Comparison of ENCODE assay signal across 1 cellular context in the genomic region with DNA sequence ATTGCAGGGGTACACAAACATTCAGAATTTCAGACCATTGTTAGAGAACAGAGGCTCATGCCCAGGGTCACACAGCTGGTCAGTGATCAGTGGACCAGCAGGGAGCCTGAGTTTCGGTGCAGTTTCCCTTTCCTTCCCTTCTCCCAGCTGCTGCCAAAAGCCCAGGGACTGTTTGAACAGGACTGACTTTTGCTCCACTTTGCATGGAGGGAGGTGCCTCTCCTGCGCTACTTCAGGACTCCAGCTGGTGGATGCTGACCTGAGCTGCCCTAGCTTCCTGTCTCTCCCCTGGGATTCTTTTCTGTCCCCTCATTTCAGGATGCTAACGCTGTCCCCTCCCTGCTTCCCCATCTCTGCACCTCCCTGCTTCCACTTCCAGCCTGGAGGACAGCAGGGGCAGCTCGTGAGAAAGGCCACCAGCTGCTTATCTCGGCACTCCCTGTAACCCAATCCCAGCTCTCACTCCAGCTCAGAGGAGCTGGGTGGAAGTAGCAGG.
TF ChIP-seq lines count a peak whose summit lies in the region.

No MANE protein-coding gene starts in this region.

TF ChIP-seq in GM23338, 12 proteins besides CTCF, POLR2A, EP300 and RAD21 (continued from another document):
- TF ChIP-seq, protein P1, sequence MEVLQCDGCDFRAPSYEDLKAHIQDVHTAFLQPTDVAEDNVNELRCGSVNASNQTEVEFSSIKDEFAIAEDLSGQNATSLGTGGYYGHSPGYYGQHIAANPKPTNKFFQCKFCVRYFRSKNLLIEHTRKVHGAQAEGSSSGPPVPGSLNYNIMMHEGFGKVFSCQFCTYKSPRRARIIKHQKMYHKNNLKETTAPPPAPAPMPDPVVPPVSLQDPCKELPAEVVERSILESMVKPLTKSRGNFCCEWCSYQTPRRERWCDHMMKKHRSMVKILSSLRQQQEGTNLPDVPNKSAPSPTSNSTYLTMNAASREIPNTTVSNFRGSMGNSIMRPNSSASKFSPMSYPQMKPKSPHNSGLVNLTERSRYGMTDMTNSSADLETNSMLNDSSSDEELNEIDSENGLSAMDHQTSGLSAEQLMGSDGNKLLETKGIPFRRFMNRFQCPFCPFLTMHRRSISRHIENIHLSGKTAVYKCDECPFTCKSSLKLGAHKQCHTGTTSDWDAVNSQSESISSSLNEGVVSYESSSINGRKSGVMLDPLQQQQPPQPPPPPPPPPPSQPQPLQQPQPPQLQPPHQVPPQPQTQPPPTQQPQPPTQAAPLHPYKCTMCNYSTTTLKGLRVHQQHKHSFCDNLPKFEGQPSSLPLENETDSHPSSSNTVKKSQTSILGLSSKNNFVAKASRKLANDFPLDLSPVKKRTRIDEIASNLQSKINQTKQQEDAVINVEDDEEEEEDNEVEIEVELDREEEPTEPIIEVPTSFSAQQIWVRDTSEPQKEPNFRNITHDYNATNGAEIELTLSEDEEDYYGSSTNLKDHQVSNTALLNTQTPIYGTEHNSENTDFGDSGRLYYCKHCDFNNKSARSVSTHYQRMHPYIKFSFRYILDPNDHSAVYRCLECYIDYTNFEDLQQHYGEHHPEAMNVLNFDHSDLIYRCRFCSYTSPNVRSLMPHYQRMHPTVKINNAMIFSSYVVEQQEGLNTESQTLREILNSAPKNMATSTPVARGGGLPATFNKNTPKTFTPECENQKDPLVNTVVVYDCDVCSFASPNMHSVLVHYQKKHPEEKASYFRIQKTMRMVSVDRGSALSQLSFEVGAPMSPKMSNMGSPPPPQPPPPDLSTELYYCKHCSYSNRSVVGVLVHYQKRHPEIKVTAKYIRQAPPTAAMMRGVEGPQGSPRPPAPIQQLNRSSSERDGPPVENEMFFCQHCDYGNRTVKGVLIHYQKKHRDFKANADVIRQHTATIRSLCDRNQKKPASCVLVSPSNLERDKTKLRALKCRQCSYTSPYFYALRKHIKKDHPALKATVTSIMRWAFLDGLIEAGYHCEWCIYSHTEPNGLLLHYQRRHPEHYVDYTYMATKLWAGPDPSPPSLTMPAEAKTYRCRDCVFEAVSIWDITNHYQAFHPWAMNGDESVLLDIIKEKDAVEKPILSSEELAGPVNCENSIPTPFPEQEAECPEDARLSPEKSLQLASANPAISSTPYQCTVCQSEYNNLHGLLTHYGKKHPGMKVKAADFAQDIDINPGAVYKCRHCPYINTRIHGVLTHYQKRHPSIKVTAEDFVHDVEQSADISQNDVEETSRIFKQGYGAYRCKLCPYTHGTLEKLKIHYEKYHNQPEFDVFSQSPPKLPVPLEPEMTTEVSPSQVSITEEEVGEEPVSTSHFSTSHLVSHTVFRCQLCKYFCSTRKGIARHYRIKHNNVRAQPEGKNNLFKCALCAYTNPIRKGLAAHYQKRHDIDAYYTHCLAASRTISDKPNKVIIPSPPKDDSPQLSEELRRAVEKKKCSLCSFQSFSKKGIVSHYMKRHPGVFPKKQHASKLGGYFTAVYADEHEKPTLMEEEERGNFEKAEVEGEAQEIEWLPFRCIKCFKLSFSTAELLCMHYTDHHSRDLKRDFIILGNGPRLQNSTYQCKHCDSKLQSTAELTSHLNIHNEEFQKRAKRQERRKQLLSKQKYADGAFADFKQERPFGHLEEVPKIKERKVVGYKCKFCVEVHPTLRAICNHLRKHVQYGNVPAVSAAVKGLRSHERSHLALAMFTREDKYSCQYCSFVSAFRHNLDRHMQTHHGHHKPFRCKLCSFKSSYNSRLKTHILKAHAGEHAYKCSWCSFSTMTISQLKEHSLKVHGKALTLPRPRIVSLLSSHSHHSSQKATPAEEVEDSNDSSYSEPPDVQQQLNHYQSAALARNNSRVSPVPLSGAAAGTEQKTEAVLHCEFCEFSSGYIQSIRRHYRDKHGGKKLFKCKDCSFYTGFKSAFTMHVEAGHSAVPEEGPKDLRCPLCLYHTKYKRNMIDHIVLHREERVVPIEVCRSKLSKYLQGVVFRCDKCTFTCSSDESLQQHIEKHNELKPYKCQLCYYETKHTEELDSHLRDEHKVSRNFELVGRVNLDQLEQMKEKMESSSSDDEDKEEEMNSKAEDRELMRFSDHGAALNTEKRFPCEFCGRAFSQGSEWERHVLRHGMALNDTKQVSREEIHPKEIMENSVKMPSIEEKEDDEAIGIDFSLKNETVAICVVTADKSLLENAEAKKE (CRISPR knock-in tag; IDR thresholded peaks at IDR 0.05), result no peak; the same call in 1 of the 2 replicates
- TF ChIP-seq ZNF114 (CRISPR knock-in tag; IDR thresholded peaks at IDR 0.05) (no peak), EZH2 (IDR thresholded peaks at IDR 0.05; ENCODE audit: low read depth, unreplicated experiment) (no peak), POLR2AphosphoS5 (IDR thresholded peaks at IDR 0.05; ENCODE audit: low read depth) (no peak), NANOG (IDR thresholded peaks at IDR 0.05; ENCODE audit: borderline replicate concordance) (no peak), CREB1 (CRISPR knock-in tag; IDR thresholded peaks at IDR 0.05; ENCODE audit: low read depth) (no peak), ZNF331 (CRISPR knock-in tag; IDR thresholded peaks at IDR 0.05; ENCODE audit: low read depth) (no peak)
- TF ChIP-seq, protein P2, sequence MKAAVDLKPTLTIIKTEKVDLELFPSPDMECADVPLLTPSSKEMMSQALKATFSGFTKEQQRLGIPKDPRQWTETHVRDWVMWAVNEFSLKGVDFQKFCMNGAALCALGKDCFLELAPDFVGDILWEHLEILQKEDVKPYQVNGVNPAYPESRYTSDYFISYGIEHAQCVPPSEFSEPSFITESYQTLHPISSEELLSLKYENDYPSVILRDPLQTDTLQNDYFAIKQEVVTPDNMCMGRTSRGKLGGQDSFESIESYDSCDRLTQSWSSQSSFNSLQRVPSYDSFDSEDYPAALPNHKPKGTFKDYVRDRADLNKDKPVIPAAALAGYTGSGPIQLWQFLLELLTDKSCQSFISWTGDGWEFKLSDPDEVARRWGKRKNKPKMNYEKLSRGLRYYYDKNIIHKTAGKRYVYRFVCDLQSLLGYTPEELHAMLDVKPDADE (IDR thresholded peaks at IDR 0.05), result no peak
